12 cellular contexts compared by ENCODE assay signal in genomic region chr2:182951948-182952663, GRCh38.
DNase-seq lines count a peak whose midpoint lies in the region; ATAC-seq and TF ChIP-seq lines count a peak whose summit lies in the region.
"Had no signal": no experiment of that assay in that cellular context is flagged by ENCODE, and none has a peak within 500 bp of the region (broad histone marks: within the 10 kb centered on the region; RNA-seq: fewer than 3 reads in every experiment).

No MANE protein-coding gene starts in this region.

- no peaks in the 10 kb centered on the region for H3K27me3 ChIP-seq in body of pancreas
- H3K27me3 ChIP-seq: SJCRH30 had no signal

- WGBS in body of pancreas, 2 donors: 79 to 80% methylated on average over 3 of the region's 3 CpGs

- H3K36me3 ChIP-seq in body of pancreas (replicated peaks in 1 of 2; ENCODE audit: insufficient read depth in 1 of 2, low read depth in 2 of 2): peaks cover 4 to 18% of the 10 kb centered on the region in 2 donors

- H3K9me3 ChIP-seq in body of pancreas: no peaks in the 10 kb centered on the region
- H3K9me3 ChIP-seq: SJCRH30 had no signal

- ATAC-seq in GM19023 (IDR thresholded peaks at IDR 0.05; ENCODE audit: unreplicated experiment): peak; percentile 56
- peak; percentile 47 for ATAC-seq in GM21786 (IDR thresholded peaks at IDR 0.05; ENCODE audit: unreplicated experiment)
- peak; percentile 56 for ATAC-seq in HG03565 (IDR thresholded peaks at IDR 0.05; ENCODE audit: unreplicated experiment)
- no peak for ATAC-seq in omental fat pad (ENCODE audit: low FRiP score)
- ATAC-seq in body of pancreas: no peak
- ATAC-seq: stimulated activated memory B cell treated with anti-CD40 and anti-IgM and Interleukin-4, amounts not matched to agents 10 μg/mL and 1 μg/mL and 100 μg/mL, for 72 hours had no signal

- TF ChIP-seq CTCF in omental fat pad (IDR thresholded peaks at IDR 0.05) (no peak), body of pancreas (IDR thresholded peaks at IDR 0.05) (no peak)

- no peaks in the 10 kb centered on the region for H3K4me1 ChIP-seq in body of pancreas
- H3K4me1 ChIP-seq: SJCRH30 had no signal

- TF ChIP-seq POLR2A in body of pancreas (IDR thresholded peaks at IDR 0.05): no peak

- H3K4me3 ChIP-seq in body of pancreas: no peak overlapping the region
- H3K4me3 ChIP-seq: SJCRH30 had no signal

- no peak overlapping the region for H3K27ac ChIP-seq in body of pancreas
- H3K27ac ChIP-seq: SJCRH30 had no signal

- peak; percentile 42 for DNase-seq in glomerular visceral epithelial cell (ENCODE audit: extremely low spot score)
- no peak for DNase-seq in omental fat pad (ENCODE audit: low spot score)
- no peak for DNase-seq in body of pancreas
- no peak for DNase-seq in NCI-H146 treated with DMSO at 0.1 percent for 48 hours (lab: John Stamatoyannopoulos, UW; ENCODE audit: unreplicated experiment)
- no peak for DNase-seq in hippocampal formation (lab: John Stamatoyannopoulos, UW)
- DNase-seq: Calu3, erythroblast, SJCRH30 had no signal

- intact Hi-C loops in body of pancreas (cut with DNase I): no loop called here

Comparison
In these comparisons a context has a peak if more than half of its experiments do, and no peak if none do; other contexts are left out.
1. ATAC-seq: peak in GM19023 (single experiment), GM21786 (single experiment) and HG03565 (single experiment); none in omental fat pad (single experiment) and body of pancreas (single experiment).